Comparison of ENCODE assay signal across 8 cellular contexts in genomic region chr2:224369028-224369632, GRCh38. TPM values are rescaled to one million over a fixed set of nuclear protein-coding genes. Genes with fewer than 3 reads are reported as not detected.
DNase-seq lines count a peak whose midpoint lies in the region; ATAC-seq and TF ChIP-seq lines count a peak whose summit lies in the region.

No MANE protein-coding gene starts in this region.

- CTCF ChIA-PET in AG04449 (lab: Yijun Ruan, JAX) = interaction anchor here (0.7 to 12.9 kb wide), 49 partner anchors 10 to 661 kb away, joined by 3 to 214 read pairs (median 4); partner anchors contain the start of genes CUL3 and FAM124B
- CTCF ChIA-PET in activated B cell treated with CpG ODN at 0.5 μM for 24 hours (lab: Charles Lee) = interaction anchor here (0.8 to 2.1 kb wide), 16 partner anchors 9 to 409 kb away, joined by 3 to 9 read pairs (median 4); no protein-coding TSS in a partner anchor

- no peaks in the 10 kb centered on the region for H3K27me3 Mint-ChIP-seq in activated B cell treated with CpG ODN at 0.5 μM for 24 hours

- no peaks in the 10 kb centered on the region for H3K9me3 Mint-ChIP-seq in activated B cell treated with CpG ODN at 0.5 μM for 24 hours

- H3K4me3 Mint-ChIP-seq in activated B cell treated with CpG ODN at 0.5 μM for 24 hours = no peak overlapping the region

- ATAC-seq in activated B cell treated with CpG ODN at 0.5 μM for 24 hours (ENCODE audit: low read depth) = no peak
- ATAC-seq in upper lobe of right lung = peak; percentile 66
- ATAC-seq in GM19397 (IDR thresholded peaks at IDR 0.05; ENCODE audit: unreplicated experiment) = no peak

- intact Hi-C loops in activated B cell treated with CpG ODN at 0.5 μM for 24 hours (cut with micrococcal nuclease) (loop anchor here (1.0 to 5.0 kb wide), 3 partner anchors 73 to 399 kb away; no protein-coding TSS in a partner anchor), upper lobe of right lung (cut with DNase I) (loop anchor here (10.0 kb wide), 1 partner anchor 286 kb away; no protein-coding TSS in a partner anchor)

- no peaks in the 10 kb centered on the region for H3K36me3 Mint-ChIP-seq in activated B cell treated with CpG ODN at 0.5 μM for 24 hours (ENCODE audit: low read depth)

- POLR2A ChIA-PET in AG04449 (lab: Yijun Ruan, JAX) = no interaction called here
- POLR2A ChIA-PET in activated B cell treated with CpG ODN at 0.5 μM for 24 hours (lab: Charles Lee) = no interaction called here

- no peak overlapping the region for H3K27ac ChIP-seq in upper lobe of right lung

- no peak for DNase-seq in AG04449 (ENCODE audit: low read depth, low spot score)
- peak; percentile 18 for DNase-seq in GM04504 (ENCODE audit: low read depth)
- DNase-seq in NB4 (ENCODE audit: low read depth) = peak; percentile 63
- DNase-seq in activated B cell treated with CpG ODN at 0.5 μM for 24 hours = no peak
- peak; percentile 60 for DNase-seq in iPS-NIHi7 (ENCODE audit: extremely low spot score)
- DNase-seq in upper lobe of right lung = no peak
- DNase-seq in cerebellar nuclear complex (lab: John Stamatoyannopoulos, UW) = no peak

- no peaks in the 10 kb centered on the region for H3K27me3 ChIP-seq in upper lobe of right lung

- no peaks in the 10 kb centered on the region for H3K4me1 Mint-ChIP-seq in activated B cell treated with CpG ODN at 0.5 μM for 24 hours

- H3K36me3 ChIP-seq in upper lobe of right lung = no peaks in the 10 kb centered on the region

- TF ChIP-seq POLR2A in NB4 (IDR thresholded peaks at IDR 0.05; ENCODE audit: extremely low read depth, insufficient read length) = no peak

- no peaks in the 10 kb centered on the region for H3K9me3 ChIP-seq in upper lobe of right lung

- TF ChIP-seq CTCF in AG04449 (IDR thresholded peaks at IDR 0.05; ENCODE audit: insufficient read depth, low read length, missing control alignments) (peak; percentile 46), NB4 (IDR thresholded peaks at IDR 0.05; ENCODE audit: low read depth, low read length) (peak; percentile 62), activated B cell treated with CpG ODN at 0.5 μM for 24 hours (IDR thresholded peaks at IDR 0.05) (peak; percentile 48), upper lobe of right lung (IDR thresholded peaks at IDR 0.05) (peak; percentile 77)

- H3K4me3 ChIP-seq in AG04449 (ENCODE audit: low read depth, low read length) (no peak overlapping the region), NB4 (ENCODE audit: low read depth, low read length) (no peak overlapping the region), upper lobe of right lung (no peak overlapping the region)

- H3K27ac Mint-ChIP-seq in activated B cell treated with CpG ODN at 0.5 μM for 24 hours = no peak overlapping the region

- H3K4me1 ChIP-seq in upper lobe of right lung = no peaks in the 10 kb centered on the region

RNA-seq across cellular contexts. Expression of gene FAM124B, which starts 32.8 kb away (rescaled TPM):
- total RNA-seq in activated B cell treated with CpG ODN at 0.5 μM for 24 hours (0.29 TPM in 1 of 2 replicates, not detected in the other), upper lobe of right lung (4.4 TPM)

Comparison
In these comparisons a context has a peak if more than half of its experiments do, and no peak if none do; other contexts are left out.
1. DNase-seq: peak in GM04504 (single experiment), NB4 (single experiment) and iPS-NIHi7 (single experiment); none in AG04449 (single experiment), activated B cell treated with CpG ODN at 0.5 μM for 24 hours (single experiment), upper lobe of right lung (single experiment) and cerebellar nuclear complex (0 of 2).
2. Peak in every context shown above with its lines, with median percentiles within 50 percentile points of each other: CTCF ChIP-seq.